ENCODE assay signal across 19 cellular contexts in the genomic region with DNA sequence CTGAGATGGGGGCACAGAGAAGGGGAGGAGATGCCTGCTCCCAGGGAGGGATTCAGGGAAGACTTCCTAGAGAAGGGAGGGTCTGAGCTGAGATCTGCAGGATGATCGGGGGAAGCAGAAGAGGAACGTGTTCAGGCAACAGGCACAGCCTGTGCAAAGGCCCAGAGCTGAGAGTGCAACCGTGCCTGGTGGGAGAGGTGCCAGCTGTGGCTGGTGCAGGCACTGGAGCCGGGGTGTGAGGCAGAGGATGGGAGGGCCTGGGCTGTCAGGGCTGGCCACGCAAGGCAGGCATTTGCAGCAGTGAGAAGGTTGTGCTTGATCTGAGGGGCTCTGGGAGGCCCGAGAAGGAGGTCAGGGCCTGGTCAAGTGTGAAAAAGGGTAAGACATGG. TPM values are rescaled to one million over a fixed set of nuclear protein-coding genes. Genes with fewer than 3 reads are reported as not detected.
DNase-seq lines count a peak whose midpoint lies in the region; ATAC-seq lines count a peak whose summit lies in the region.
"Had no signal": no experiment of that assay in that cellular context is flagged by ENCODE, and none has a peak within 500 bp of the region (broad histone marks: within the 10 kb centered on the region; RNA-seq: fewer than 3 reads in every experiment).

No MANE protein-coding gene starts in this region.

- no peak overlapping the region for H2BK120ac ChIP-seq in neuronal stem cell (ENCODE audit: low read depth, low read length)

- peaks cover 29% of the 10 kb centered on the region for H3K4me1 Mint-ChIP-seq in stimulated activated naive CD8-positive, alpha-beta T cell treated with anti-CD3 and anti-CD28 coated beads, Interleukin-15, amount 100 ng/mL, for 72 hours
- peaks cover 6% of the 10 kb centered on the region for H3K4me1 Mint-ChIP-seq in T-helper 17 cell
- H3K4me1 Mint-ChIP-seq in effector memory CD8-positive, alpha-beta T cell (ENCODE audit: low read depth in 2 of 2): peaks cover 3 to 5% of the 10 kb centered on the region in 2 donors

- H3K9me3 Mint-ChIP-seq in stimulated activated naive CD8-positive, alpha-beta T cell treated with anti-CD3 and anti-CD28 coated beads, Interleukin-15, amount 100 ng/mL, for 72 hours: peaks cover 2 to 3% of the 10 kb centered on the region in 2 donors
- H3K9me3 Mint-ChIP-seq in effector memory CD8-positive, alpha-beta T cell: no peaks in the 10 kb centered on the region

- peak overlapping the region; percentile 73 for H3K9ac ChIP-seq in neuronal stem cell (ENCODE audit: low read depth, low read length, poor library complexity)

- H3K27ac Mint-ChIP-seq in stimulated activated naive CD8-positive, alpha-beta T cell treated with anti-CD3 and anti-CD28 coated beads, Interleukin-15, amount 100 ng/mL, for 72 hours: no peak overlapping the region
- H3K27ac Mint-ChIP-seq in T-helper 17 cell: no peak overlapping the region
- H3K27ac Mint-ChIP-seq in effector memory CD8-positive, alpha-beta T cell: no peak overlapping the region
- H3K27ac Mint-ChIP-seq: CD4-positive, alpha-beta T cell had no signal

- peak overlapping the region; percentile 29 for H3K27ac ChIP-seq in neuronal stem cell (replicated peaks; ENCODE audit: low read length)
- H3K27ac ChIP-seq: HL-60, Peyer's patch had no signal

- no peak overlapping the region for H3K4ac ChIP-seq in neuronal stem cell (ENCODE audit: low read length)

- no peak overlapping the region for H3K14ac ChIP-seq in neuronal stem cell (ENCODE audit: low read length)

- no peaks in the 10 kb centered on the region for H3K9me3 ChIP-seq in T-helper 17 cell (ENCODE audit: control insufficient read depth, low read length, poor library complexity, severe bottlenecking)
- peaks cover 2% of the 10 kb centered on the region in 2 donors for H3K9me3 ChIP-seq in neuronal stem cell (replicated peaks in 1 of 2; ENCODE audit: control insufficient read depth in 2 of 2, insufficient read depth in 1 of 2, low read depth in 1 of 2, low read length in 2 of 2)
- H3K9me3 ChIP-seq: HAP-1 had no signal

- peak; percentile 16 for ATAC-seq in stimulated activated naive CD8-positive, alpha-beta T cell treated with anti-CD3 and anti-CD28 coated beads, Interleukin-15, amount 100 ng/mL, for 72 hours
- no peak for ATAC-seq in stimulated activated naive CD8-positive, alpha-beta T cell treated with anti-CD3 and anti-CD28 coated beads, Interleukin-15, Interleukin-2, amounts not matched to agents 100 U/mL and 50 U/mL, for 24 hours
- ATAC-seq in T-helper 17 cell: no peak
- no peak for ATAC-seq in GM19328 (IDR thresholded peaks at IDR 0.05; ENCODE audit: unreplicated experiment)
- ATAC-seq in effector memory CD8-positive, alpha-beta T cell (replicated peaks): no peak

- peak overlapping the region; percentile 74 for H2AFZ ChIP-seq in neuronal stem cell (ENCODE audit: low read length)

- peak overlapping the region; percentile 86 for H3K23ac ChIP-seq in neuronal stem cell (ENCODE audit: low read depth, low read length, poor library complexity)

- H2BK12ac ChIP-seq in neuronal stem cell (ENCODE audit: low read length): no peak overlapping the region

- no peaks in the 10 kb centered on the region for H3K79me1 ChIP-seq in neuronal stem cell (ENCODE audit: low read depth, low read length)

- H2BK5ac ChIP-seq in neuronal stem cell (ENCODE audit: low read length): no peak overlapping the region

- peaks cover 4 to 5% of the 10 kb centered on the region in 2 donors for H3K4me1 ChIP-seq in neuronal stem cell (ENCODE audit: control insufficient read depth in 2 of 2, insufficient read depth in 1 of 2, low read depth in 1 of 2, low read length in 2 of 2)
- H3K4me1 ChIP-seq: HAP-1, Peyer's patch had no signal

- H3K27me3 ChIP-seq in neuronal stem cell (ENCODE audit: control insufficient read depth in 3 of 3, insufficient read depth in 3 of 3, low read depth in 1 of 3, low read length in 3 of 3): no peaks in the 10 kb centered on the region
- H3K27me3 ChIP-seq: Peyer's patch had no signal

- H3K36me3 Mint-ChIP-seq in T-helper 17 cell (ENCODE audit: low read depth): no peaks in the 10 kb centered on the region
- no peaks in the 10 kb centered on the region for H3K36me3 Mint-ChIP-seq in effector memory CD8-positive, alpha-beta T cell (ENCODE audit: insufficient read depth)

- no peak overlapping the region for H2BK15ac ChIP-seq in neuronal stem cell (ENCODE audit: low read length)

- peaks cover 0 to 50% of the 10 kb centered on the region in 2 donors for H3K36me3 ChIP-seq in neuronal stem cell (replicated peaks in 1 of 2; ENCODE audit: control insufficient read depth in 2 of 2, insufficient read depth in 2 of 2, low read length in 2 of 2)
- H3K36me3 ChIP-seq: HAP-1, Peyer's patch had no signal

- no peak overlapping the region for H2AK5ac ChIP-seq in neuronal stem cell (ENCODE audit: low read depth, low read length)

- H3K4me3 Mint-ChIP-seq in stimulated activated naive CD8-positive, alpha-beta T cell treated with anti-CD3 and anti-CD28 coated beads, Interleukin-15, amount 100 ng/mL, for 72 hours: no peak overlapping the region
- peak overlapping the region; percentile 21 for H3K4me3 Mint-ChIP-seq in T-helper 17 cell
- H3K4me3 Mint-ChIP-seq in effector memory CD8-positive, alpha-beta T cell: no peak overlapping the region
- H3K4me3 Mint-ChIP-seq: CD4-positive, alpha-beta T cell had no signal

- no peak overlapping the region for H3K4me2 ChIP-seq in neuronal stem cell (ENCODE audit: insufficient read depth, low read length, poor library complexity, severe bottlenecking)

- DNase-seq in stimulated activated naive CD8-positive, alpha-beta T cell treated with anti-CD3 and anti-CD28 coated beads, Interleukin-15, amount 100 ng/mL, for 72 hours: no peak
- no peak for DNase-seq in stimulated activated naive CD8-positive, alpha-beta T cell treated with anti-CD3 and anti-CD28 coated beads, Interleukin-15, Interleukin-2, amounts not matched to agents 100 U/mL and 50 U/mL, for 24 hours
- DNase-seq in T-helper 17 cell (no peak), neuronal stem cell (ENCODE audit: low spot score) (no peak), NCI-H524 treated with DMSO at 0.1 percent for 48 hours (lab: John Stamatoyannopoulos, UW) (no peak)
- no peak for DNase-seq in effector memory CD8-positive, alpha-beta T cell
- DNase-seq: CD4-positive, alpha-beta T cell; COR-L47; DMS79 treated with DMSO at 0.1 percent for 48 hours; KG1; NCI-H1092 treated with DMSO at 0.1 percent for 48 hours; NCI-H2029; NCI-H2227 treated with DMSO at 0.1 percent for 48 hours; NCI-H748 treated with DMSO at 0.1 percent for 48 hours; Peyer's patch had no signal

- no CpG with 5 or more reads among the region's 6 CpGs for WGBS in neuronal stem cell (ENCODE audit: extremely low coverage in 2 of 2, insufficient read length in 2 of 2, insufficient replicate concordance in 1 of 2), 2 donors

- H4K8ac ChIP-seq in neuronal stem cell (ENCODE audit: low read depth, low read length): no peak overlapping the region

- H3K27me3 Mint-ChIP-seq in stimulated activated naive CD8-positive, alpha-beta T cell treated with anti-CD3 and anti-CD28 coated beads, Interleukin-15, amount 100 ng/mL, for 72 hours: peaks cover 38% of the 10 kb centered on the region
- H3K27me3 Mint-ChIP-seq in T-helper 17 cell: peaks cover 19% of the 10 kb centered on the region
- peaks cover 0 to 20% of the 10 kb centered on the region in 2 donors for H3K27me3 Mint-ChIP-seq in effector memory CD8-positive, alpha-beta T cell

- H3K18ac ChIP-seq in neuronal stem cell (ENCODE audit: low read length): peak overlapping the region; percentile 91

- H4K91ac ChIP-seq in neuronal stem cell (ENCODE audit: low read depth, low read length, poor library complexity): no peak overlapping the region

- H3K4me3 ChIP-seq in neuronal stem cell (ENCODE audit: low read length in 2 of 2): no peak overlapping the region
- H3K4me3 ChIP-seq: HAP-1, Peyer's patch had no signal

RNA-seq across cellular contexts. Expression of a gene that starts 27.7 kb away (rescaled TPM):
- total RNA-seq in T-helper 17 cell: not detected
- 46.9 TPM for polyA plus RNA-seq in neuronal stem cell (2013, experiment 1 of 2)
- 49.5 TPM for polyA plus RNA-seq in neuronal stem cell (2013, experiment 2 of 2)
- total RNA-seq: CD4-positive, alpha-beta T cell; HT-29 had no signal

RNA-seq across cellular contexts. Expression of a gene that starts 57.8 kb away (rescaled TPM):
- under 1 TPM; 0.12 to 0.21 TPM for total RNA-seq in T-helper 17 cell
- 0.52 TPM for polyA plus RNA-seq in neuronal stem cell (2013, experiment 1 of 2)
- polyA plus RNA-seq in neuronal stem cell (2013, experiment 2 of 2): 0.51 TPM
- total RNA-seq: HT-29 had no signal
